Comparison of ENCODE assay signal across 8 cellular contexts in genomic region chr7:80136276-80137045, GRCh38. TPM values are rescaled to one million over a fixed set of nuclear protein-coding genes. Genes with fewer than 3 reads are reported as not detected.
DNase-seq lines count a peak whose midpoint lies in the region; ATAC-seq and TF ChIP-seq lines count a peak whose summit lies in the region.

No MANE protein-coding gene starts in this region.

- no peak for TF ChIP-seq POLR2A in HCT116 (IDR thresholded peaks at IDR 0.05; ENCODE audit: borderline replicate concordance, extremely low read depth, insufficient read depth, insufficient read length)

- H2AFZ ChIP-seq in HCT116 (ENCODE audit: low read depth, low read length, poor library complexity, severe bottlenecking) (no peak overlapping the region), hepatocyte (peak overlapping the region; percentile 94)

- peak overlapping the region; percentile 98 for H3K27ac ChIP-seq in HCT116 (ENCODE audit: low read depth, low read length)
- H3K27ac ChIP-seq in hepatocyte = peak overlapping the region; percentile 97

- CTCF ChIA-PET in HCT116 (lab: Charles Lee) (no interaction called here), GM10248 (lab: Yijun Ruan, JAX) (no interaction called here)

- H3K79me2 ChIP-seq in HCT116 (ENCODE audit: insufficient read depth, low read length) = peaks cover 68% of the 10 kb centered on the region
- peaks cover 61% of the 10 kb centered on the region for H3K79me2 ChIP-seq in hepatocyte

- POLR2A ChIA-PET in HCT116 (lab: Charles Lee) = interaction anchor here (1.3 kb wide), 1 partner anchor 8 kb away, joined by 3 read pairs; no protein-coding TSS in a partner anchor
- POLR2A ChIA-PET in GM10248 (lab: Yijun Ruan, JAX) = no interaction called here

- 38% methylated on average over 4 of the region's 4 CpGs for WGBS in hepatocyte (ENCODE audit: low lambda C conversion rate, missing lambda C conversion rate)

- H3K4me3 ChIP-seq in HCT116 (replicated peaks in 1 of 2; ENCODE audit: low read depth in 1 of 2, low read length in 2 of 2) (peak overlapping the region; percentile 76 to 95), hepatocyte (peak overlapping the region; percentile 100)

- in situ Hi-C loops in GM13976 (cut with MboI; ENCODE audit: low sequenced_read_pairs, unreplicated experiment) = no loop called here

- H3K4me3 Mint-ChIP-seq in stimulated activated naive CD8-positive, alpha-beta T cell treated with anti-CD3 and anti-CD28 coated beads, Interleukin-15, Interleukin-2, amounts not matched to agents 100 ng/mL and 50 ng/mL, for 24 hours = peak overlapping the region; percentile 86

- peaks cover 19% of the 10 kb centered on the region; the same call in 1 of the 2 replicates for H4K20me1 ChIP-seq in HCT116 (ENCODE audit: insufficient read depth)
- H4K20me1 ChIP-seq in hepatocyte (ENCODE audit: insufficient read depth, poor library complexity, severe bottlenecking) = peaks cover 17% of the 10 kb centered on the region

- ATAC-seq in HCT116 = no peak

- DNase-seq in EH (ENCODE audit: low read depth) (peak; percentile 63), HCT116 (ENCODE audit: low read depth, low spot score) (no peak), SW480 (ENCODE audit: low spot score) (peak; percentile 41), hepatocyte (ENCODE audit: low spot score) (peak; percentile 16), D341Med (ENCODE audit: low spot score) (no peak), GM10248 (ENCODE audit: extremely low spot score) (no peak), GM13976 (ENCODE audit: low spot score) (no peak)

- TF ChIP-seq CTCF in HCT116 (IDR thresholded peaks at IDR 0.05 in 2 of 3, conservative IDR thresholded peaks at IDR 0.05 in 1 of 3; ENCODE audit: borderline replicate concordance in 1 of 3, insufficient read depth in 1 of 3, low read depth in 2 of 3, low read length in 2 of 3) (no peak), hepatocyte (IDR thresholded peaks at IDR 0.05; ENCODE audit: poor library complexity) (no peak), GM10248 (IDR thresholded peaks at IDR 0.05; ENCODE audit: control extremely low read depth, extremely low read depth, low read depth, missing control alignments) (no peak), GM13976 (IDR thresholded peaks at IDR 0.05; ENCODE audit: borderline replicate concordance, control extremely low read depth, extremely low read depth, insufficient read depth, missing control alignments) (no peak)

- BruUV-seq in HCT116 (replicated peaks; lab: Mats Ljungman, UMichigan) = TSS peak; percentile 45

- H3K9me3 Mint-ChIP-seq in stimulated activated naive CD8-positive, alpha-beta T cell treated with anti-CD3 and anti-CD28 coated beads, Interleukin-15, Interleukin-2, amounts not matched to agents 100 ng/mL and 50 ng/mL, for 24 hours = no peaks in the 10 kb centered on the region

- no peaks in the 10 kb centered on the region for H3K36me3 ChIP-seq in HCT116 (ENCODE audit: control insufficient read depth in 1 of 2, insufficient read depth in 2 of 2, low read length in 2 of 2)
- H3K36me3 ChIP-seq in hepatocyte (replicated peaks; ENCODE audit: insufficient read depth, low read depth) = no peaks in the 10 kb centered on the region

- intact Hi-C loops in HCT116 (cut with micrococcal nuclease) = loop anchor here (5.0 kb wide), 2 partner anchors 46 to 141 kb away; no protein-coding TSS in a partner anchor

- H3K27me3 Mint-ChIP-seq in stimulated activated naive CD8-positive, alpha-beta T cell treated with anti-CD3 and anti-CD28 coated beads, Interleukin-15, Interleukin-2, amounts not matched to agents 100 ng/mL and 50 ng/mL, for 24 hours = peaks cover 70% of the 10 kb centered on the region

- H3K9ac ChIP-seq in HCT116 (ENCODE audit: low read length) = peak overlapping the region; percentile 95

- H3K27ac Mint-ChIP-seq in stimulated activated naive CD8-positive, alpha-beta T cell treated with anti-CD3 and anti-CD28 coated beads, Interleukin-15, Interleukin-2, amounts not matched to agents 100 ng/mL and 50 ng/mL, for 24 hours = peak overlapping the region; percentile 92

- peaks cover 52 to 70% of the 10 kb centered on the region in 2 experiments for H3K4me1 ChIP-seq in HCT116 (ENCODE audit: control insufficient read depth in 1 of 2, insufficient read depth in 2 of 2, low read length in 2 of 2)
- H3K4me1 ChIP-seq in hepatocyte (ENCODE audit: insufficient read depth) = peaks cover 22% of the 10 kb centered on the region

- H3K4me2 ChIP-seq in HCT116 (ENCODE audit: low read length) (peak overlapping the region; percentile 82), hepatocyte (peak overlapping the region; percentile 79)

- TF ChIP-seq RAD21 in HCT116 (IDR thresholded peaks at IDR 0.05; ENCODE audit: low read depth) = no peak

- no peaks in the 10 kb centered on the region for H3K9me2 ChIP-seq in HCT116 (ENCODE audit: insufficient read depth)
- H3K9me2 ChIP-seq in hepatocyte (replicated peaks; ENCODE audit: insufficient read depth) = no peaks in the 10 kb centered on the region

- RAD21 ChIA-PET in HCT116 (lab: Charles Lee; ENCODE audit: low non-redundant PET in 1 of 2, low total read pairs in 2 of 2, uncharacterized antibody in 2 of 2, unreplicated experiment in 2 of 2) = no interaction called here

- H3K9me3 ChIP-seq in HCT116 (ENCODE audit: control insufficient read depth in 1 of 2, insufficient read depth in 1 of 2, low read depth in 1 of 2, low read length in 2 of 2) = no peaks in the 10 kb centered on the region
- H3K9me3 ChIP-seq in hepatocyte (ENCODE audit: low read depth) = no peaks in the 10 kb centered on the region

- peaks cover 31% of the 10 kb centered on the region for H3K4me1 Mint-ChIP-seq in stimulated activated naive CD8-positive, alpha-beta T cell treated with anti-CD3 and anti-CD28 coated beads, Interleukin-15, Interleukin-2, amounts not matched to agents 100 ng/mL and 50 ng/mL, for 24 hours (ENCODE audit: low read depth)

- no peaks in the 10 kb centered on the region for H3K36me3 Mint-ChIP-seq in stimulated activated naive CD8-positive, alpha-beta T cell treated with anti-CD3 and anti-CD28 coated beads, Interleukin-15, Interleukin-2, amounts not matched to agents 100 ng/mL and 50 ng/mL, for 24 hours (ENCODE audit: low read depth)

- H3K27me3 ChIP-seq in HCT116 (ENCODE audit: insufficient read depth, low read length) = no peaks in the 10 kb centered on the region
- no peaks in the 10 kb centered on the region for H3K27me3 ChIP-seq in hepatocyte

TF ChIP-seq in HCT116, 20 proteins besides CTCF, POLR2A, EP300 and RAD21:
- peak; percentile 20; the same call in 1 of the 2 replicates for TF ChIP-seq SRF (IDR thresholded peaks at IDR 0.05; ENCODE audit: low read depth)
- TF ChIP-seq JUND (IDR thresholded peaks at IDR 0.05) = no peak
- TF ChIP-seq, protein P1, sequence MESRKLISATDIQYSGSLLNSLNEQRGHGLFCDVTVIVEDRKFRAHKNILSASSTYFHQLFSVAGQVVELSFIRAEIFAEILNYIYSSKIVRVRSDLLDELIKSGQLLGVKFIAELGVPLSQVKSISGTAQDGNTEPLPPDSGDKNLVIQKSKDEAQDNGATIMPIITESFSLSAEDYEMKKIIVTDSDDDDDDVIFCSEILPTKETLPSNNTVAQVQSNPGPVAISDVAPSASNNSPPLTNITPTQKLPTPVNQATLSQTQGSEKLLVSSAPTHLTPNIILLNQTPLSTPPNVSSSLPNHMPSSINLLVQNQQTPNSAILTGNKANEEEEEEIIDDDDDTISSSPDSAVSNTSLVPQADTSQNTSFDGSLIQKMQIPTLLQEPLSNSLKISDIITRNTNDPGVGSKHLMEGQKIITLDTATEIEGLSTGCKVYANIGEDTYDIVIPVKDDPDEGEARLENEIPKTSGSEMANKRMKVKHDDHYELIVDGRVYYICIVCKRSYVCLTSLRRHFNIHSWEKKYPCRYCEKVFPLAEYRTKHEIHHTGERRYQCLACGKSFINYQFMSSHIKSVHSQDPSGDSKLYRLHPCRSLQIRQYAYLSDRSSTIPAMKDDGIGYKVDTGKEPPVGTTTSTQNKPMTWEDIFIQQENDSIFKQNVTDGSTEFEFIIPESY (IDR thresholded peaks at IDR 0.05; ENCODE audit: extremely low read depth, insufficient replicate concordance, low read length) = no peak
- TF ChIP-seq EGR1 (IDR thresholded peaks at IDR 0.05; ENCODE audit: low read depth) = no peak
- no peak for TF ChIP-seq ELF1 (IDR thresholded peaks at IDR 0.05; ENCODE audit: borderline replicate concordance, low read depth)
- 0 out of 2 replicates have a peak, but pooled peaks have one; percentile 32 for TF ChIP-seq SIN3A (IDR thresholded peaks at IDR 0.05; ENCODE audit: low read depth)
- TF ChIP-seq TCF7L2 (IDR thresholded peaks at IDR 0.05; ENCODE audit: borderline replicate concordance, extremely low read depth, insufficient read depth, insufficient read length) = no peak
- no peak for TF ChIP-seq ZFX (IDR thresholded peaks at IDR 0.05)
- TF ChIP-seq, protein P2, sequence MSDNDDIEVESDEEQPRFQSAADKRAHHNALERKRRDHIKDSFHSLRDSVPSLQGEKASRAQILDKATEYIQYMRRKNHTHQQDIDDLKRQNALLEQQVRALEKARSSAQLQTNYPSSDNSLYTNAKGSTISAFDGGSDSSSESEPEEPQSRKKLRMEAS (IDR thresholded peaks at IDR 0.05) = no peak

RNA-seq across cellular contexts. Expression of gene GNAI1, which starts 1.8 kb away (rescaled TPM):
- 148 TPM for total RNA-seq in HCT116 (2021; ENCODE audit: unreplicated experiment)
- 83.0 and 90.2 TPM in 2 replicates for polyA plus RNA-seq in HCT116 (2012)
- 48.7 and 57.4 TPM in 2 replicates for total RNA-seq in hepatocyte
- 58.7 and 61.3 TPM in 2 replicates for polyA plus RNA-seq in hepatocyte

Comparison
In these comparisons a context has a peak if more than half of its experiments do, and no peak if none do; other contexts are left out.
1. DNase-seq: peak in EH (single experiment), SW480 (single experiment) and hepatocyte (single experiment); none in HCT116 (single experiment), D341Med (single experiment), GM10248 (single experiment) and GM13976 (single experiment).